In genomic region chr2:228507231-228507824, GRCh38 we compare ENCODE assay signal across 27 cellular contexts.
"Had no signal": no experiment of that assay in that cellular context is flagged by ENCODE, and none has a peak within 500 bp of the region (broad histone marks: within the 10 kb centered on the region; RNA-seq: fewer than 3 reads in every experiment).

No MANE protein-coding gene starts in this region.

- H3K9me3 Mint-ChIP-seq: mesothelial cell of epicardium, type B pancreatic cell had no signal

- H3K36me3 Mint-ChIP-seq: activated CD8-positive, alpha-beta memory T cell treated with anti-CD3 and anti-CD28 coated beads, Interleukin-2, amount 10 ng/mL, durations not matched to agents 7 days and 5 days; activated naive CD4-positive, alpha-beta T cell treated with anti-CD3 and anti-CD28 coated beads, Interleukin-2, amount 10 ng/mL, durations not matched to agents 7 days and 5 days; mesothelial cell of epicardium; type B pancreatic cell had no signal

- ATAC-seq: activated CD4-positive, CD25-positive, alpha-beta regulatory T cell treated with anti-CD3 and anti-CD28 coated beads, Interleukin-2, amount 50 U/mL, for 24 hours; activated CD8-positive, alpha-beta memory T cell treated with anti-CD3 and anti-CD28 coated beads, Interleukin-2, amount 10 ng/mL, durations not matched to agents 7 days and 5 days; activated CD8-positive, alpha-beta T cell treated with anti-CD3 and anti-CD28 coated beads for 36 hours; activated naive CD8-positive, alpha-beta T cell treated with anti-CD3 and anti-CD28 coated beads, Interleukin-2, amount 50 U/mL, for 24 hours; esophagus mucosa; left lobe of liver; naive thymus-derived CD8-positive, alpha-beta T cell; psoas muscle had no signal

- H3K36me3 ChIP-seq: ascending aorta, brain microvascular endothelial cell, right atrium auricular region, thoracic aorta had no signal

- H3K27ac Mint-ChIP-seq: activated CD4-positive, alpha-beta T cell treated with anti-CD3 and anti-CD28 coated beads, Interleukin-2, amount 10 ng/mL, durations not matched to agents 7 days and 5 days; activated CD8-positive, alpha-beta memory T cell treated with anti-CD3 and anti-CD28 coated beads, Interleukin-2, amount 10 ng/mL, durations not matched to agents 7 days and 5 days; activated CD8-positive, alpha-beta T cell treated with anti-CD3 and anti-CD28 coated beads for 36 hours; activated naive CD4-positive, alpha-beta T cell treated with anti-CD3 and anti-CD28 coated beads, Interleukin-2, amount 10 ng/mL, durations not matched to agents 7 days and 5 days; activated naive CD8-positive, alpha-beta T cell treated with anti-CD3 and anti-CD28 coated beads, Interleukin-2, amount 50 U/mL, for 24 hours; mesothelial cell of epicardium; naive thymus-derived CD8-positive, alpha-beta T cell; type B pancreatic cell had no signal

- H3K27me3 Mint-ChIP-seq: activated CD4-positive, alpha-beta T cell treated with anti-CD3 and anti-CD28 coated beads, Interleukin-2, amount 10 ng/mL, durations not matched to agents 7 days and 5 days; activated CD8-positive, alpha-beta memory T cell treated with anti-CD3 and anti-CD28 coated beads, Interleukin-2, amount 10 ng/mL, durations not matched to agents 7 days and 5 days; activated CD8-positive, alpha-beta T cell treated with anti-CD3 and anti-CD28 coated beads for 36 hours; activated naive CD4-positive, alpha-beta T cell treated with anti-CD3 and anti-CD28 coated beads, Interleukin-2, amount 10 ng/mL, durations not matched to agents 7 days and 5 days; activated naive CD8-positive, alpha-beta T cell treated with anti-CD3 and anti-CD28 coated beads, Interleukin-2, amount 50 U/mL, for 24 hours; naive thymus-derived CD8-positive, alpha-beta T cell; type B pancreatic cell had no signal

- H3K9me3 ChIP-seq: ascending aorta, psoas muscle, right atrium auricular region, thoracic aorta had no signal

- DNase-seq: activated CD4-positive, alpha-beta T cell treated with anti-CD3 and anti-CD28 coated beads, Interleukin-2, amount 10 ng/mL, durations not matched to agents 7 days and 5 days; activated CD8-positive, alpha-beta memory T cell treated with anti-CD3 and anti-CD28 coated beads, Interleukin-2, amount 10 ng/mL, durations not matched to agents 7 days and 5 days; activated CD8-positive, alpha-beta T cell treated with anti-CD3 and anti-CD28 coated beads for 36 hours; activated effector memory CD4-positive, alpha-beta T cell treated with anti-CD3 and anti-CD28 coated beads, Interleukin-2, amount 50 U/mL, for 16 hours; activated naive CD4-positive, alpha-beta T cell treated with anti-CD3 and anti-CD28 coated beads, Interleukin-2, amount 10 ng/mL, durations not matched to agents 7 days and 5 days; activated naive CD8-positive, alpha-beta T cell treated with anti-CD3 and anti-CD28 coated beads, Interleukin-2, amount 50 U/mL, for 24 hours; activated T-cell treated with anti-CD3 and anti-CD28 coated beads for 4 hours; brain microvascular endothelial cell; central memory CD4-positive, alpha-beta T cell; effector memory CD4-positive, alpha-beta T cell; foreskin melanocyte; glutamatergic neuron; hypothalamus; kidney; naive thymus-derived CD8-positive, alpha-beta T cell; psoas muscle; stimulated activated CD4-positive, alpha-beta T cell treated with anti-CD3 and anti-CD28 coated beads, Interleukin-4, amount 100 ng/mL, for 24 hours; stimulated activated naive CD4-positive, alpha-beta T cell treated with Interleukin-2 at 50 U/mL for 16 hours had no signal

- H3K27ac ChIP-seq: ascending aorta, brain microvascular endothelial cell, psoas muscle, right atrium auricular region, thoracic aorta had no signal

- H3K4me3 ChIP-seq: ascending aorta, lung, psoas muscle, right atrium auricular region, thoracic aorta had no signal

- H3K4me3 Mint-ChIP-seq: activated CD4-positive, alpha-beta T cell treated with anti-CD3 and anti-CD28 coated beads, Interleukin-2, amount 10 ng/mL, durations not matched to agents 7 days and 5 days; activated CD8-positive, alpha-beta memory T cell treated with anti-CD3 and anti-CD28 coated beads, Interleukin-2, amount 10 ng/mL, durations not matched to agents 7 days and 5 days; activated CD8-positive, alpha-beta T cell treated with anti-CD3 and anti-CD28 coated beads for 36 hours; activated naive CD4-positive, alpha-beta T cell treated with anti-CD3 and anti-CD28 coated beads, Interleukin-2, amount 10 ng/mL, durations not matched to agents 7 days and 5 days; activated naive CD8-positive, alpha-beta T cell treated with anti-CD3 and anti-CD28 coated beads, Interleukin-2, amount 50 U/mL, for 24 hours; mesothelial cell of epicardium; naive thymus-derived CD8-positive, alpha-beta T cell; type B pancreatic cell had no signal

- H3K27me3 ChIP-seq: ascending aorta, brain microvascular endothelial cell, right atrium auricular region had no signal

- H3K4me1 ChIP-seq: ascending aorta, psoas muscle had no signal

- H3K4me1 Mint-ChIP-seq: activated CD4-positive, alpha-beta T cell treated with anti-CD3 and anti-CD28 coated beads, Interleukin-2, amount 10 ng/mL, durations not matched to agents 7 days and 5 days; activated CD8-positive, alpha-beta memory T cell treated with anti-CD3 and anti-CD28 coated beads, Interleukin-2, amount 10 ng/mL, durations not matched to agents 7 days and 5 days; activated naive CD4-positive, alpha-beta T cell treated with anti-CD3 and anti-CD28 coated beads, Interleukin-2, amount 10 ng/mL, durations not matched to agents 7 days and 5 days; activated naive CD8-positive, alpha-beta T cell treated with anti-CD3 and anti-CD28 coated beads, Interleukin-2, amount 50 U/mL, for 24 hours; naive thymus-derived CD8-positive, alpha-beta T cell had no signal
